ENCODE assay signal across 10 cellular contexts in the genomic region with DNA sequence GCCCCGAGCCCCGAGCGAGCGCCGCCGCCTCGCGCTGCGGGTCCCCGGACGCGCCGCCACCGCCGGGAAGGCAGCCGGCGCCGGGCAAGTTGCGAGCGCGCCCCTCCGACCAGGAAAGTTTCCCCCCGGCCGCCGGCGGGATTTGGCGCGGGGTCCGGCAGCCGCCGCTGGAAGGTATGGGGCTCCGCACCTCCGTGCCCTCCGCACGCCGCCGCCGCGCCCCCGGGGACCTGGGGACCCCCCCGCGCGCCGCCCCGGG. TPM values are rescaled to one million over a fixed set of nuclear protein-coding genes. Genes with fewer than 3 reads are reported as not detected.
DNase-seq lines count a peak whose midpoint lies in the region; ATAC-seq, FAIRE-seq and TF ChIP-seq lines count a peak whose summit lies in the region.
"Had no signal": no experiment of that assay in that cellular context is flagged by ENCODE, and none has a peak within 500 bp of the region (broad histone marks: within the 10 kb centered on the region; RNA-seq: fewer than 3 reads in every experiment).

No MANE protein-coding gene starts in this region.

- intact Hi-C loops in heart right ventricle (cut with DNase I) (loop anchor here (2.0 to 10.0 kb wide), 18 partner anchors 35 to 380 kb away; a partner anchor contains a TSS), left ventricle myocardium superior (cut with micrococcal nuclease) (loop anchor here (10.0 kb wide), 1 partner anchor 178 kb away; no protein-coding TSS in a partner anchor), K562 (cut with micrococcal nuclease) (loop anchor here (5.0 kb wide), 1 partner anchor 50 kb away; no protein-coding TSS in a partner anchor), aorta (cut with DNase I) (loop anchor here (5.0 kb wide), 3 partner anchors 40 to 185 kb away; no protein-coding TSS in a partner anchor)

- TF ChIP-seq EP300 in K562 (IDR thresholded peaks at IDR 0.05; ENCODE audit: low read length): no peak

- in situ Hi-C loops in K562 (cut with MboI): no loop called here

- H3K9ac ChIP-seq in K562 (ENCODE audit: insufficient read depth in 1 of 2, low read depth in 2 of 2, low read length in 2 of 2) (0 out of 4 replicates have a peak overlapping the region, but pooled peaks of 1 of the 2 experiments have one; percentile 57), mucosa of rectum (ENCODE audit: low read depth in 1 of 2, low read length in 2 of 2) (peak overlapping the region in 1 of 2 donors; percentile 47)

- no peak for TF ChIP-seq POLR2A in K562 (conservative IDR thresholded peaks at IDR 0.05)

- 0 to 1% methylated on average over 18 to 45 of the region's 45 CpGs for WGBS in heart right ventricle, 2 donors
- WGBS in K562 (ENCODE audit: insufficient coverage, low coverage, missing lambda C conversion rate): 0% methylated on average over 5 of the region's 45 CpGs
- WGBS in aorta, 2 donors: 0% methylated on average over 10 to 45 of the region's 45 CpGs

- peaks cover 7% of the 10 kb centered on the region; the same call in 1 of the 2 replicates for H4K20me1 ChIP-seq in K562 (replicated peaks; ENCODE audit: control insufficient read depth, insufficient read depth, low read length)

- no peak for FAIRE-seq in K562 (lab: Jason Lieb, UNC)

- no peaks in the 10 kb centered on the region for H3K9me1 ChIP-seq in K562 (ENCODE audit: control insufficient read depth, insufficient read depth, low read length)

- H3K79me2 ChIP-seq in K562 (ENCODE audit: control insufficient read depth, insufficient read depth, low read length): no peaks in the 10 kb centered on the region

- TF ChIP-seq CTCF in heart right ventricle (IDR thresholded peaks at IDR 0.05) (no peak), K562 (IDR thresholded peaks at IDR 0.05 in 2 of 3, conservative IDR thresholded peaks at IDR 0.05 in 1 of 3; ENCODE audit: insufficient read depth in 2 of 3, low read depth in 1 of 3, low read length in 3 of 3) (no peak)

- POLR2A ChIA-PET in K562 (lab: Yijun Ruan, JAX): no interaction called here

- no peaks in the 10 kb centered on the region for H3K9me3 ChIP-seq in heart right ventricle
- H3K9me3 ChIP-seq in K562 (replicated peaks; ENCODE audit: control insufficient read depth, insufficient read depth, low read depth, low read length): no peaks in the 10 kb centered on the region
- no peaks in the 10 kb centered on the region for H3K9me3 ChIP-seq in mucosa of rectum (ENCODE audit: control insufficient read depth in 2 of 2, low read length in 2 of 2)
- H3K9me3 ChIP-seq in aorta (ENCODE audit: control insufficient read depth, low read length): no peaks in the 10 kb centered on the region

- no peak overlapping the region for H3K4me2 ChIP-seq in K562 (ENCODE audit: insufficient read depth, low read length)

- H2AFZ ChIP-seq in K562 (ENCODE audit: low read depth, low read length): no peak overlapping the region

- H3K4me1 ChIP-seq in heart right ventricle (peaks cover 13 to 62% (median 56%) of the 10 kb centered on the region in 9 donors), K562 (replicated peaks in 1 of 2; ENCODE audit: control insufficient read depth in 2 of 2, insufficient read depth in 2 of 2, low read length in 2 of 2) (peaks cover 7 to 20% of the 10 kb centered on the region in 2 experiments; a peak in 4 of 5 replicates), mucosa of rectum (ENCODE audit: control insufficient read depth in 2 of 2, insufficient read depth in 2 of 2, low read length in 2 of 2) (peaks cover 5 to 6% of the 10 kb centered on the region in 2 donors), aorta (ENCODE audit: control insufficient read depth in 1 of 2, insufficient read depth in 2 of 2, low read length in 2 of 2) (no peaks in the 10 kb centered on the region)

- no TSS peak for BruUV-seq in K562 (replicated peaks; lab: Mats Ljungman, UMichigan)

- H3K36me3 ChIP-seq in heart right ventricle (no peaks in the 10 kb centered on the region), K562 (ENCODE audit: control insufficient read depth, insufficient read depth, low read length) (no peaks in the 10 kb centered on the region), mucosa of rectum (ENCODE audit: control insufficient read depth in 2 of 2, insufficient read depth in 2 of 2, low read length in 2 of 2) (no peaks in the 10 kb centered on the region), aorta (ENCODE audit: control insufficient read depth in 1 of 2, insufficient read depth in 2 of 2, low read length in 1 of 2) (no peaks in the 10 kb centered on the region)

- H3K27ac ChIP-seq in heart right ventricle: peak overlapping the region; percentile 84 to 95 (median 92)
- no peak overlapping the region for H3K27ac ChIP-seq in K562 (ENCODE audit: extremely low read depth, low read depth, low read length)
- no peak overlapping the region for H3K27ac ChIP-seq in mucosa of rectum (ENCODE audit: low read depth in 2 of 2, low read length in 2 of 2)
- H3K27ac ChIP-seq in aorta (ENCODE audit: low read depth in 1 of 2, low read length in 2 of 2): no peak overlapping the region

- peaks cover 0 to 35% (median 0%) of the 10 kb centered on the region in 7 donors for H3K27me3 ChIP-seq in heart right ventricle
- peaks cover 7 to 64% of the 10 kb centered on the region in 2 experiments; a peak in 4 of 5 replicates for H3K27me3 ChIP-seq in K562 (ENCODE audit: control insufficient read depth in 2 of 2, insufficient read depth in 2 of 2, low read length in 2 of 2)
- H3K27me3 ChIP-seq in mucosa of rectum (ENCODE audit: control insufficient read depth in 2 of 2, insufficient read depth in 2 of 2, low read length in 2 of 2): peaks cover 20 to 21% of the 10 kb centered on the region in 2 donors
- no peaks in the 10 kb centered on the region for H3K27me3 ChIP-seq in aorta (ENCODE audit: control insufficient read depth in 1 of 2, insufficient read depth in 2 of 2, low read length in 1 of 2)

- DNase-seq in heart right ventricle (no peak), left ventricle myocardium superior (no peak), K562 (ENCODE audit: extremely low read depth in 1 of 4, low spot score in 3 of 4) (peak in 1 of 4 experiments; percentile 32), aorta (no peak), iPS-NIHi7 (ENCODE audit: extremely low spot score) (no peak), DMS53 treated with DMSO at 0.1 percent for 48 hours (lab: John Stamatoyannopoulos, UW; ENCODE audit: unreplicated experiment) (no peak)
- DNase-seq: KBM-7, midbrain had no signal

- CTCF ChIA-PET in K562 (lab: Yijun Ruan, JAX; ENCODE audit: low intra/inter-chr PET ratio): interaction anchor here (2.7 kb wide), 1 partner anchor 166 kb away, joined by 13 read pairs; no protein-coding TSS in a partner anchor

- H3K4me3 ChIP-seq in heart right ventricle: peak overlapping the region; percentile 39 to 98 (median 84)
- peak overlapping the region; percentile 25 for H3K4me3 ChIP-seq in K562
- peak overlapping the region; percentile 44 to 62 for H3K4me3 ChIP-seq in mucosa of rectum (ENCODE audit: low read length in 2 of 2)
- peak overlapping the region; percentile 42 to 43 for H3K4me3 ChIP-seq in aorta (ENCODE audit: low read length in 2 of 2)

- ATAC-seq in heart right ventricle: no peak
- no peak for ATAC-seq in left ventricle myocardium superior
- ATAC-seq in K562: no peak
- ATAC-seq in aorta (ENCODE audit: low FRiP score): no peak
- no peak for ATAC-seq in GM19455 (IDR thresholded peaks at IDR 0.05; ENCODE audit: unreplicated experiment)

- no peak for TF ChIP-seq RAD21 in K562 (CRISPR knock-in tag; conservative IDR thresholded peaks at IDR 0.05 in 1 of 2, IDR thresholded peaks at IDR 0.05 in 1 of 2)

TF ChIP-seq in K562, 482 proteins besides CTCF, POLR2A, EP300 and RAD21 (continues in another document):
- TF ChIP-seq SMAD4 (CRISPR knock-in tag; conservative IDR thresholded peaks at IDR 0.05) (peak; percentile 25; the same call in 1 of the 2 replicates), RFX5 (IDR thresholded peaks at IDR 0.05; ENCODE audit: low read depth, low read length) (no peak)
- TF ChIP-seq, protein P1, sequence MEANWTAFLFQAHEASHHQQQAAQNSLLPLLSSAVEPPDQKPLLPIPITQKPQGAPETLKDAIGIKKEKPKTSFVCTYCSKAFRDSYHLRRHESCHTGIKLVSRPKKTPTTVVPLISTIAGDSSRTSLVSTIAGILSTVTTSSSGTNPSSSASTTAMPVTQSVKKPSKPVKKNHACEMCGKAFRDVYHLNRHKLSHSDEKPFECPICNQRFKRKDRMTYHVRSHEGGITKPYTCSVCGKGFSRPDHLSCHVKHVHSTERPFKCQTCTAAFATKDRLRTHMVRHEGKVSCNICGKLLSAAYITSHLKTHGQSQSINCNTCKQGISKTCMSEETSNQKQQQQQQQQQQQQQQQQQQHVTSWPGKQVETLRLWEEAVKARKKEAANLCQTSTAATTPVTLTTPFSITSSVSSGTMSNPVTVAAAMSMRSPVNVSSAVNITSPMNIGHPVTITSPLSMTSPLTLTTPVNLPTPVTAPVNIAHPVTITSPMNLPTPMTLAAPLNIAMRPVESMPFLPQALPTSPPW (CRISPR knock-in tag; IDR thresholded peaks at IDR 0.05): peak; percentile 69

RNA-seq across cellular contexts. Expression of a gene that starts 0.3 kb away (rescaled TPM):
- total RNA-seq in heart right ventricle (100 to 1,000 TPM in 4 of 10 donors, 10 to 100 TPM in 6; 74.2 to 140 (median 95.2) TPM), left ventricle myocardium superior (94.6 TPM), K562 (2014; rRNA removed) (0.20 TPM in 1 of 2 replicates, not detected in the other), K562 (2014; rRNA removed; fragmentation: Illumina TruSeq; extraction: Trizol) (0.10 and 0.22 TPM in 2 replicates), K562 (2015; rRNA removed; fragmentation: Illumina TruSeq; extraction: Trizol) (0.22 and 0.26 TPM in 2 replicates), K562 (2021) (0.35 and 0.60 TPM in 2 replicates), aorta (10 to 100 TPM; 34.8 to 44.9 TPM)
- polyA plus RNA-seq in heart right ventricle (10 to 100 TPM; 37.7 to 42.6 TPM), K562 (2011; rRNA removed) (0.12 TPM in 1 of 2 replicates, not detected in the other), K562 (2014; fragmentation: Illumina TruSeq; extraction: Trizol) (0.34 and 0.61 TPM in 2 replicates), K562 (2014; fragmentation: Nextera tagmentation; extraction: Ambion mirVana) (not detected), K562 (2014; rRNA removed) (0.17 and 0.59 TPM in 2 replicates), aorta (1 to 10 TPM; 1.0 to 1.2 TPM)
- total RNA-seq in K562 (2011; cell fraction: chromatin; rRNA removed; ENCODE audit: low replicate concordance): 0.25 TPM in 1 of 2 replicates, not detected in the other
- not detected in 2 replicates for total RNA-seq in K562 (2011; cell fraction: nucleolus; rRNA removed)
- not detected in 2 replicates for total RNA-seq in K562 (2011; cell fraction: nucleoplasm; rRNA removed)
- polyA plus RNA-seq in K562 (2011; cell fraction: cytosol; rRNA removed): 0.01 and 0.06 TPM in 2 replicates
- 0.10 and 0.14 TPM in 2 replicates for polyA plus RNA-seq in K562 (2011; cell fraction: nucleus; rRNA removed)
- polyA plus RNA-seq in K562 (2012): 0.79 and 2.3 TPM in 2 replicates
- not detected in 2 replicates for polyA minus RNA-seq in K562 (2011; rRNA and poly(A)+ RNA removed)
- polyA minus RNA-seq in K562 (2011; cell fraction: cytosol; rRNA and poly(A)+ RNA removed): not detected in 2 replicates
- polyA minus RNA-seq in K562 (2011; cell fraction: nucleus; rRNA and poly(A)+ RNA removed): 0.11 TPM in 1 of 2 replicates, not detected in the other

Comparison
In these comparisons a context has a peak if more than half of its experiments do, and no peak if none do; other contexts are left out.
1. H3K27ac ChIP-seq: peak in heart right ventricle (10 of 10); none in K562 (single experiment), mucosa of rectum (0 of 2) and aorta (0 of 2).
2. H3K4me3 ChIP-seq: peak in every context shown above with its lines; median percentile 84 in heart right ventricle; 53 in mucosa of rectum; 42 in aorta; 25 in K562.
3. RNA of a gene that starts 0.3 kb away (total RNA-seq): 74.2 to 140 TPM in heart right ventricle, 94.6 TPM in left ventricle myocardium superior (single experiment) and 34.8 to 44.9 TPM in aorta; 0.10 to 0.60 TPM in K562; every median in the first group is over 10 times any median in the second.